14 cellular contexts compared by ENCODE assay signal in the genomic region with DNA sequence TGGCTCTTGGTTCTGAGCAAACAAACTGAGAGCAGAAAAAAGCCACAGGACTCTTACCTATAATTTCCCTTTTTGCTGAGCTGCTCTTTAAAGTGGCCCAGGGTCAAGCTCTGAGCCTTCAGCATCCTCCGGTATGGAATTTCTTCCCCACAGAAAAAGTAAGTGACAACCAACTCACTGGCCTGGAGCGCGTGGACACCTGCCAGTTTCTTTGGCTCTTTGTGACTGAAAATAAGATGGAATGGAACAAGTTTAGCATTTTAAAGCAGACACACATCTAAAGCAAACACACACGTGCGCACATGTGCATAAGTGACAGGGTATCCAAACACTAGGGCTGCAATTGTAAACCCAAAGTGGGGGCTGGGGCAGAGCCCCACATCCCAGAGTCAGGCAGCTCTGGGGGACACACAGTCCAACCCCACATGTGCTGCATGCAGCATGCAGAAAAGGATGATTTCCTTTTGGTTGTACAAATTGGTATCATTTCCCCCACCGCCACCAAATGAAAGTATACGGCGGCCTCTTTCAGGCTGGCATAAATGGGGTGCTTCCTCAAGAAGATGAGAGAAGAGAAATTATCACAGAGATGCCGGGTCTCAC.
"Had no signal": no experiment of that assay in that cellular context is flagged by ENCODE, and none has a peak within 500 bp of the region (broad histone marks: within the 10 kb centered on the region; RNA-seq: fewer than 3 reads in every experiment).

No MANE protein-coding gene starts in this region.

- H3K4me1 Mint-ChIP-seq: stimulated activated naive B cell treated with anti-CD40 and anti-IgM and Interleukin-4, amounts not matched to agents 10 μg/mL and 1 μg/mL and 100 μg/mL, for 72 hours; T-helper 17 cell had no signal

- H3K9me3 Mint-ChIP-seq: activated naive CD4-positive, alpha-beta T cell treated with anti-CD3 and anti-CD28 coated beads for 36 hours; activated T-helper 1 cell treated with anti-CD3 and anti-CD28 coated beads, Interleukin-12 subunit alpha, Interleukin-12 subunit beta, Interleukin-2, Interleukin-4 antibody, amounts not matched to agents 30 ng/mL and 10 ng/mL and 1 ng/mL, durations not matched to agents 14 hours and 24 hours and 36 hours; stimulated activated naive B cell treated with anti-CD40 and anti-IgM and Interleukin-4, amounts not matched to agents 10 μg/mL and 1 μg/mL and 100 μg/mL, for 72 hours had no signal

- H3K9me3 ChIP-seq: adrenal gland, right atrium auricular region had no signal

- H3K4me3 Mint-ChIP-seq: activated naive CD4-positive, alpha-beta T cell treated with anti-CD3 and anti-CD28 coated beads for 36 hours; activated T-helper 1 cell treated with anti-CD3 and anti-CD28 coated beads, Interleukin-12 subunit alpha, Interleukin-12 subunit beta, Interleukin-2, Interleukin-4 antibody, amounts not matched to agents 30 ng/mL and 10 ng/mL and 1 ng/mL, durations not matched to agents 14 hours and 24 hours and 36 hours; stimulated activated naive B cell treated with anti-CD40 and anti-IgM and Interleukin-4, amounts not matched to agents 10 μg/mL and 1 μg/mL and 100 μg/mL, for 72 hours; T-helper 17 cell had no signal

- H3K4me3 ChIP-seq: adrenal gland, right atrium auricular region had no signal

- DNase-seq: activated CD4-positive, alpha-beta T cell treated with anti-CD3 and anti-CD28 coated beads, Interleukin-2, amount 50 U/mL, for 48 hours; activated naive CD4-positive, alpha-beta T cell treated with anti-CD3 and anti-CD28 coated beads for 36 hours; effector memory CD4-positive, alpha-beta T cell; hypothalamus; mammary epithelial cell; SHP77 treated with DMSO at 0.1 percent for 48 hours; small intestine; stimulated activated naive B cell treated with anti-CD40 and anti-IgM and Interleukin-4, amounts not matched to agents 10 μg/mL and 1 μg/mL and 100 μg/mL, for 72 hours; T-helper 17 cell had no signal

- H3K27me3 ChIP-seq: adrenal gland, right atrium auricular region had no signal

- H3K27me3 Mint-ChIP-seq: stimulated activated naive B cell treated with anti-CD40 and anti-IgM and Interleukin-4, amounts not matched to agents 10 μg/mL and 1 μg/mL and 100 μg/mL, for 72 hours; T-helper 17 cell had no signal

- H3K27ac Mint-ChIP-seq: activated naive CD4-positive, alpha-beta T cell treated with anti-CD3 and anti-CD28 coated beads for 36 hours; activated T-helper 1 cell treated with anti-CD3 and anti-CD28 coated beads, Interleukin-12 subunit alpha, Interleukin-12 subunit beta, Interleukin-2, Interleukin-4 antibody, amounts not matched to agents 30 ng/mL and 10 ng/mL and 1 ng/mL, durations not matched to agents 14 hours and 24 hours and 36 hours; stimulated activated naive B cell treated with anti-CD40 and anti-IgM and Interleukin-4, amounts not matched to agents 10 μg/mL and 1 μg/mL and 100 μg/mL, for 72 hours; T-helper 17 cell had no signal

- H3K27ac ChIP-seq: epithelial cell of prostate, parathyroid adenoma had no signal

- ATAC-seq: stimulated activated naive B cell treated with anti-CD40 and anti-IgM and Interleukin-4, amounts not matched to agents 10 μg/mL and 1 μg/mL and 100 μg/mL, for 72 hours; T-helper 17 cell had no signal
